In genomic region chr9:14992516-14992915, GRCh38 we compare ENCODE assay signal across 9 cellular contexts.
DNase-seq lines count a peak whose midpoint lies in the region; ATAC-seq and TF ChIP-seq lines count a peak whose summit lies in the region.
"Had no signal": no experiment of that assay in that cellular context is flagged by ENCODE, and none has a peak within 500 bp of the region (broad histone marks: within the 10 kb centered on the region; RNA-seq: fewer than 3 reads in every experiment).

No MANE protein-coding gene starts in this region.

- H3K27ac ChIP-seq in tibial nerve, result no peak overlapping the region
- H3K27ac ChIP-seq: foreskin keratinocyte had no signal

- no peak for DNase-seq in activated T-cell treated with anti-CD3 and anti-CD28 coated beads, Interleukin-2, amount 50 U/mL, for 72 hours
- DNase-seq in activated T-cell treated with anti-CD3 and anti-CD28 coated beads, Interleukin-2, amount 50 U/mL, for 48 hours, result no peak
- no peak for DNase-seq in activated CD4-positive, alpha-beta memory T cell treated with anti-CD3 and anti-CD28 coated beads for 36 hours
- DNase-seq in kidney epithelial cell (ENCODE audit: low read depth), result no peak
- DNase-seq in tibial nerve (ENCODE audit: low spot score in 2 of 2), result no peak
- no peak for DNase-seq in GM13977 (ENCODE audit: low spot score)
- DNase-seq in Kasumi-1 (lab: John Stamatoyannopoulos, UW), result no peak

- TF ChIP-seq EP300 in tibial nerve (IDR thresholded peaks at IDR 0.05), result no peak

- no peaks in the 10 kb centered on the region for H3K36me3 Mint-ChIP-seq in activated T-cell treated with anti-CD3 and anti-CD28 coated beads, Interleukin-2, amount 50 U/mL, for 72 hours (ENCODE audit: insufficient read depth in 2 of 2)
- H3K36me3 Mint-ChIP-seq in activated CD4-positive, alpha-beta memory T cell treated with anti-CD3 and anti-CD28 coated beads for 36 hours, result no peaks in the 10 kb centered on the region

- CTCF ChIA-PET in activated CD4-positive, alpha-beta memory T cell treated with anti-CD3 and anti-CD28 coated beads for 36 hours (lab: Charles Lee), result no interaction called here

- TF ChIP-seq CTCF in kidney epithelial cell (IDR thresholded peaks at IDR 0.05; ENCODE audit: insufficient read depth, low read length, poor library complexity, severe bottlenecking), result no peak
- TF ChIP-seq CTCF in tibial nerve (IDR thresholded peaks at IDR 0.05), result no peak
- TF ChIP-seq CTCF in GM13977 (IDR thresholded peaks at IDR 0.05; ENCODE audit: extremely low read depth, insufficient read depth, missing control alignments), result no peak

- H3K27me3 ChIP-seq in kidney epithelial cell (ENCODE audit: control insufficient read depth, insufficient read depth, low read length), result no peaks in the 10 kb centered on the region
- no peaks in the 10 kb centered on the region for H3K27me3 ChIP-seq in tibial nerve
- H3K27me3 ChIP-seq: foreskin keratinocyte had no signal

- WGBS in tibial nerve, 2 donors, result 65 to 83% methylated on average over 5 of the region's 5 CpGs

- H3K4me3 Mint-ChIP-seq in activated T-cell treated with anti-CD3 and anti-CD28 coated beads, Interleukin-2, amount 50 U/mL, for 72 hours, result peak overlapping the region; percentile 78 to 81
- peak overlapping the region; percentile 62 for H3K4me3 Mint-ChIP-seq in activated CD4-positive, alpha-beta memory T cell treated with anti-CD3 and anti-CD28 coated beads for 36 hours

- in situ Hi-C loops in GM13977 (cut with MboI; ENCODE audit: low pct_unique_long_range_greater_than_20kb, low sequenced_read_pairs, unreplicated experiment), result no loop called here

- peak overlapping the region; percentile 91 for H3K27ac Mint-ChIP-seq in activated T-cell treated with anti-CD3 and anti-CD28 coated beads, Interleukin-2, amount 50 U/mL, for 72 hours
- no peak overlapping the region for H3K27ac Mint-ChIP-seq in activated CD4-positive, alpha-beta memory T cell treated with anti-CD3 and anti-CD28 coated beads for 36 hours

- H3K4me3 ChIP-seq in kidney epithelial cell (ENCODE audit: low read depth, low read length) (peak overlapping the region; percentile 71), tibial nerve (peak overlapping the region; percentile 53 to 72 (median 63))

- H3K36me3 ChIP-seq in kidney epithelial cell (ENCODE audit: control insufficient read depth, insufficient read depth, low read length) (no peaks in the 10 kb centered on the region), tibial nerve (no peaks in the 10 kb centered on the region)

- no peaks in the 10 kb centered on the region for H3K27me3 Mint-ChIP-seq in activated T-cell treated with anti-CD3 and anti-CD28 coated beads, Interleukin-2, amount 50 U/mL, for 72 hours (ENCODE audit: low read depth)
- H3K27me3 Mint-ChIP-seq in activated CD4-positive, alpha-beta memory T cell treated with anti-CD3 and anti-CD28 coated beads for 36 hours, result peaks cover 3% of the 10 kb centered on the region

- peaks cover 0 to 16% (median 0%) of the 10 kb centered on the region in 4 donors for H3K4me1 ChIP-seq in tibial nerve
- H3K4me1 ChIP-seq: foreskin keratinocyte had no signal

- TF ChIP-seq POLR2A in tibial nerve (IDR thresholded peaks at IDR 0.05), result no peak

- intact Hi-C loops in activated CD4-positive, alpha-beta memory T cell treated with anti-CD3 and anti-CD28 coated beads for 36 hours (cut with micrococcal nuclease), result loop anchor here (2.0 to 5.0 kb wide), 2 partner anchors 34 to 145 kb away; no protein-coding TSS in a partner anchor

- POLR2A ChIA-PET in activated CD4-positive, alpha-beta memory T cell treated with anti-CD3 and anti-CD28 coated beads for 36 hours (lab: Charles Lee), result no interaction called here

- no peak for ATAC-seq in activated T-cell treated with anti-CD3 and anti-CD28 coated beads, Interleukin-2, amount 50 U/mL, for 72 hours (replicated peaks in 1 of 2)
- ATAC-seq in GM21723 (IDR thresholded peaks at IDR 0.05; ENCODE audit: unreplicated experiment), result no peak

- H3K9me3 Mint-ChIP-seq in activated T-cell treated with anti-CD3 and anti-CD28 coated beads, Interleukin-2, amount 50 U/mL, for 72 hours, result no peaks in the 10 kb centered on the region
- H3K9me3 Mint-ChIP-seq in activated CD4-positive, alpha-beta memory T cell treated with anti-CD3 and anti-CD28 coated beads for 36 hours, result no peaks in the 10 kb centered on the region

- H3K4me1 Mint-ChIP-seq in activated T-cell treated with anti-CD3 and anti-CD28 coated beads, Interleukin-2, amount 50 U/mL, for 72 hours (ENCODE audit: low read depth), result peaks cover 27% of the 10 kb centered on the region
- peaks cover 31% of the 10 kb centered on the region for H3K4me1 Mint-ChIP-seq in activated CD4-positive, alpha-beta memory T cell treated with anti-CD3 and anti-CD28 coated beads for 36 hours (ENCODE audit: low read depth)

- H3K9me3 ChIP-seq in tibial nerve, result no peaks in the 10 kb centered on the region
